In genomic region chr2:235952714-235953113, GRCh38 we compare ENCODE assay signal across 25 cellular contexts.
"Had no signal": no experiment of that assay in that cellular context is flagged by ENCODE, and none has a peak within 500 bp of the region (broad histone marks: within the 10 kb centered on the region; RNA-seq: fewer than 3 reads in every experiment).

No MANE protein-coding gene starts in this region.

- H3K36me3 ChIP-seq: adrenal gland, MG63 had no signal

- H3K4me1 ChIP-seq: adrenal gland had no signal

- DNase-seq: activated B cell treated with CpG ODN at 0.5 μM for 24 hours; activated CD4-positive, alpha-beta T cell treated with anti-CD3 and anti-CD28 coated beads for 4 hours; activated CD4-positive, alpha-beta T cell treated with anti-CD3 and anti-CD28 coated beads, Interleukin-2, amount 50 U/mL, for 1 hour; activated CD4-positive, CD25-positive, alpha-beta regulatory T cell treated with anti-CD3 and anti-CD28 coated beads, Interleukin-2, amount 50 U/mL, for 72 hours; activated CD8-positive, alpha-beta memory T cell treated with anti-CD3 and anti-CD28 coated beads, Interleukin-2, amount 50 U/mL, for 4 hours; activated T-cell treated with anti-CD3 and anti-CD28 coated beads, Interleukin-2, amount 50 U/mL, for 4 hours; adrenal gland; caudate nucleus; cerebellar nuclear complex; Kasumi-1; MG63; NCI-H1092 treated with DMSO at 0.1 percent for 48 hours; NCI-H1417; NCI-H146; NCI-H187; NCI-H2029 treated with DMSO at 0.1 percent for 48 hours; NCI-H2171 treated with DMSO at 0.1 percent for 48 hours; NCI-H2227 treated with DMSO at 0.1 percent for 48 hours; NCI-H446; NCI-H524 treated with DMSO at 0.1 percent for 48 hours; SIG-M5; SW 1271 had no signal

- H3K27ac ChIP-seq: adrenal gland, PC-9, RWPE1, VCaP had no signal

- H3K4me3 ChIP-seq: adrenal gland, MG63, PC-9 had no signal

- H3K4me2 ChIP-seq: PC-9 had no signal

- H2AFZ ChIP-seq: PC-9 had no signal

- H3K27me3 ChIP-seq: adrenal gland, MG63 had no signal

- H3K9me3 ChIP-seq: adrenal gland, MG63 had no signal
